In genomic region chr20:19867940-19868371, GRCh38 we compare ENCODE assay signal across 17 cellular contexts.
DNase-seq lines count a peak whose midpoint lies in the region; ATAC-seq and TF ChIP-seq lines count a peak whose summit lies in the region.
"Had no signal": no experiment of that assay in that cellular context is flagged by ENCODE, and none has a peak within 500 bp of the region (broad histone marks: within the 10 kb centered on the region; RNA-seq: fewer than 3 reads in every experiment).

No MANE protein-coding gene starts in this region.

- H3K27me3 ChIP-seq in psoas muscle (ENCODE audit: insufficient read depth in 3 of 3, low read length in 2 of 3), result no peaks in the 10 kb centered on the region

- intact Hi-C loops in CD14-positive monocyte (cut with micrococcal nuclease), result loop anchor here in 1 of 2 donors (5.0 kb wide), 2 partner anchors 41 to 69 kb away; no protein-coding TSS in a partner anchor
- intact Hi-C loops in left ventricle myocardium superior (cut with micrococcal nuclease), result no loop called here
- intact Hi-C loops in psoas muscle (cut with DNase I), result no loop called here

- peaks cover 32 to 46% of the 10 kb centered on the region in 2 donors for H3K36me3 Mint-ChIP-seq in CD14-positive monocyte
- H3K36me3 Mint-ChIP-seq: activated CD4-positive, alpha-beta memory T cell treated with anti-CD3 and anti-CD28 coated beads for 36 hours; CD8-positive, alpha-beta T cell had no signal

- WGBS in psoas muscle, 3 donors, result 83 to 91% (median 86%) methylated on average over 13 of the region's 13 CpGs

- peaks cover 29% of the 10 kb centered on the region for H3K4me1 Mint-ChIP-seq in CD14-positive monocyte

- H3K36me3 ChIP-seq in psoas muscle (ENCODE audit: insufficient read depth in 1 of 2, low read depth in 1 of 2), result peaks cover 0 to 23% of the 10 kb centered on the region in 2 donors

- ATAC-seq in left ventricle myocardium superior, result peak; percentile 57
- no peak for ATAC-seq in psoas muscle
- ATAC-seq in HG03354 (IDR thresholded peaks at IDR 0.05; ENCODE audit: poor library complexity, severe bottlenecking, unreplicated experiment), result no peak
- ATAC-seq in GM18519 (IDR thresholded peaks at IDR 0.05; ENCODE audit: low FRiP score, unreplicated experiment), result no peak
- no peak for ATAC-seq in SK-N-SH treated with all-trans-retinoic acid at 6 μM for 48 hours
- ATAC-seq: CD8-positive, alpha-beta T cell had no signal

- DNase-seq in CD14-positive monocyte (ENCODE audit: low spot score) (peak; percentile 79), NOMO-1 treated with DMSO at 0.1 percent for 48 hours (lab: John Stamatoyannopoulos, UW; ENCODE audit: unreplicated experiment) (peak; percentile 85), left ventricle myocardium superior (peak; percentile 51), psoas muscle (peak; percentile 41 to 61)
- no peak for DNase-seq in activated CD4-positive, CD25-positive, alpha-beta regulatory T cell treated with anti-CD3 and anti-CD28 coated beads, Interleukin-2, amount 50 U/mL, for 72 hours
- DNase-seq: activated CD4-positive, alpha-beta memory T cell treated with anti-CD3 and anti-CD28 coated beads for 36 hours; activated effector memory CD4-positive, alpha-beta T cell treated with Interleukin-2 at 50 U/mL for 16 hours; CD8-positive, alpha-beta T cell; NCI-H1930; NCI-H524 treated with DMSO at 0.1 percent for 48 hours; stimulated activated CD4-positive, alpha-beta T cell treated with anti-CD3 and anti-CD28 coated beads, Interleukin-4, amount 100 ng/mL, for 24 hours; T1000 had no signal

- H3K9me3 ChIP-seq in psoas muscle, result no peaks in the 10 kb centered on the region

- H3K27me3 Mint-ChIP-seq in CD14-positive monocyte (ENCODE audit: low read depth in 3 of 3), result peaks cover 0 to 5% (median 0%) of the 10 kb centered on the region in 3 donors
- H3K27me3 Mint-ChIP-seq: type B pancreatic cell had no signal

- H3K27ac Mint-ChIP-seq in CD14-positive monocyte, result peak overlapping the region; percentile 89 to 99 (median 98)
- H3K27ac Mint-ChIP-seq: activated CD4-positive, alpha-beta memory T cell treated with anti-CD3 and anti-CD28 coated beads for 36 hours; CD8-positive, alpha-beta T cell; type B pancreatic cell had no signal

- H3K4me3 ChIP-seq in psoas muscle, result no peak overlapping the region

- TF ChIP-seq CTCF in CD14-positive monocyte (IDR thresholded peaks at IDR 0.05) (no peak), psoas muscle (IDR thresholded peaks at IDR 0.05) (no peak)

- H3K9me3 Mint-ChIP-seq in CD14-positive monocyte, result peaks cover 14 to 19% (median 17%) of the 10 kb centered on the region in 7 donors
- H3K9me3 Mint-ChIP-seq: activated CD4-positive, alpha-beta memory T cell treated with anti-CD3 and anti-CD28 coated beads for 36 hours; CD8-positive, alpha-beta T cell had no signal

- H3K4me1 ChIP-seq in psoas muscle, result no peaks in the 10 kb centered on the region

- H3K4me3 Mint-ChIP-seq in CD14-positive monocyte, result peak overlapping the region; percentile 29 to 62
- H3K4me3 Mint-ChIP-seq: activated CD4-positive, alpha-beta memory T cell treated with anti-CD3 and anti-CD28 coated beads for 36 hours; CD8-positive, alpha-beta T cell; type B pancreatic cell had no signal

- H3K27ac ChIP-seq in psoas muscle, result no peak overlapping the region
- H3K27ac ChIP-seq: KMS-11 had no signal

TF ChIP-seq in SK-N-SH treated with all-trans-retinoic acid at 6 μM for 48 hours, 23 proteins besides CTCF, POLR2A, EP300 and RAD21:
- TF ChIP-seq BACH2 (CRISPR knock-in tag; IDR thresholded peaks at IDR 0.05; ENCODE audit: borderline replicate concordance) (no peak), GLIS3 (CRISPR knock-in tag; IDR thresholded peaks at IDR 0.05) (no peak), RARB (CRISPR knock-in tag; IDR thresholded peaks at IDR 0.05) (no peak), PPARA (CRISPR knock-in tag; IDR thresholded peaks at IDR 0.05; ENCODE audit: borderline replicate concordance) (no peak), TCF4 (CRISPR knock-in tag; IDR thresholded peaks at IDR 0.05; ENCODE audit: borderline replicate concordance) (no peak), TOX (CRISPR knock-in tag; IDR thresholded peaks at IDR 0.05; ENCODE audit: borderline replicate concordance) (no peak), CSRNP3 (CRISPR knock-in tag; IDR thresholded peaks at IDR 0.05) (no peak), ZFP30 (CRISPR knock-in tag; IDR thresholded peaks at IDR 0.05) (no peak), ZC3H10 (CRISPR knock-in tag; IDR thresholded peaks at IDR 0.05) (no peak), ISL1 (CRISPR knock-in tag; IDR thresholded peaks at IDR 0.05) (no peak), SNAI2 (CRISPR knock-in tag; IDR thresholded peaks at IDR 0.05) (no peak), ZFP3 (CRISPR knock-in tag; IDR thresholded peaks at IDR 0.05) (no peak), ESRRG (CRISPR knock-in tag; IDR thresholded peaks at IDR 0.05) (no peak), CREB5 (CRISPR knock-in tag; IDR thresholded peaks at IDR 0.05; ENCODE audit: low read depth) (no peak), ZNF565 (CRISPR knock-in tag; conservative IDR thresholded peaks at IDR 0.05; ENCODE audit: low read depth) (no peak), ARNTL (CRISPR knock-in tag; IDR thresholded peaks at IDR 0.05; ENCODE audit: borderline replicate concordance, low read depth) (no peak), ZNF70 (CRISPR knock-in tag; IDR thresholded peaks at IDR 0.05) (no peak)
- TF ChIP-seq, protein P1, sequence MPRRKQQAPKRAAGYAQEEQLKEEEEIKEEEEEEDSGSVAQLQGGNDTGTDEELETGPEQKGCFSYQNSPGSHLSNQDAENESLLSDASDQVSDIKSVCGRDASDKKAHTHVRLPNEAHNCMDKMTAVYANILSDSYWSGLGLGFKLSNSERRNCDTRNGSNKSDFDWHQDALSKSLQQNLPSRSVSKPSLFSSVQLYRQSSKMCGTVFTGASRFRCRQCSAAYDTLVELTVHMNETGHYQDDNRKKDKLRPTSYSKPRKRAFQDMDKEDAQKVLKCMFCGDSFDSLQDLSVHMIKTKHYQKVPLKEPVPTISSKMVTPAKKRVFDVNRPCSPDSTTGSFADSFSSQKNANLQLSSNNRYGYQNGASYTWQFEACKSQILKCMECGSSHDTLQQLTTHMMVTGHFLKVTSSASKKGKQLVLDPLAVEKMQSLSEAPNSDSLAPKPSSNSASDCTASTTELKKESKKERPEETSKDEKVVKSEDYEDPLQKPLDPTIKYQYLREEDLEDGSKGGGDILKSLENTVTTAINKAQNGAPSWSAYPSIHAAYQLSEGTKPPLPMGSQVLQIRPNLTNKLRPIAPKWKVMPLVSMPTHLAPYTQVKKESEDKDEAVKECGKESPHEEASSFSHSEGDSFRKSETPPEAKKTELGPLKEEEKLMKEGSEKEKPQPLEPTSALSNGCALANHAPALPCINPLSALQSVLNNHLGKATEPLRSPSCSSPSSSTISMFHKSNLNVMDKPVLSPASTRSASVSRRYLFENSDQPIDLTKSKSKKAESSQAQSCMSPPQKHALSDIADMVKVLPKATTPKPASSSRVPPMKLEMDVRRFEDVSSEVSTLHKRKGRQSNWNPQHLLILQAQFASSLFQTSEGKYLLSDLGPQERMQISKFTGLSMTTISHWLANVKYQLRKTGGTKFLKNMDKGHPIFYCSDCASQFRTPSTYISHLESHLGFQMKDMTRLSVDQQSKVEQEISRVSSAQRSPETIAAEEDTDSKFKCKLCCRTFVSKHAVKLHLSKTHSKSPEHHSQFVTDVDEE (CRISPR knock-in tag; IDR thresholded peaks at IDR 0.05), result no peak
- TF ChIP-seq, protein P2, sequence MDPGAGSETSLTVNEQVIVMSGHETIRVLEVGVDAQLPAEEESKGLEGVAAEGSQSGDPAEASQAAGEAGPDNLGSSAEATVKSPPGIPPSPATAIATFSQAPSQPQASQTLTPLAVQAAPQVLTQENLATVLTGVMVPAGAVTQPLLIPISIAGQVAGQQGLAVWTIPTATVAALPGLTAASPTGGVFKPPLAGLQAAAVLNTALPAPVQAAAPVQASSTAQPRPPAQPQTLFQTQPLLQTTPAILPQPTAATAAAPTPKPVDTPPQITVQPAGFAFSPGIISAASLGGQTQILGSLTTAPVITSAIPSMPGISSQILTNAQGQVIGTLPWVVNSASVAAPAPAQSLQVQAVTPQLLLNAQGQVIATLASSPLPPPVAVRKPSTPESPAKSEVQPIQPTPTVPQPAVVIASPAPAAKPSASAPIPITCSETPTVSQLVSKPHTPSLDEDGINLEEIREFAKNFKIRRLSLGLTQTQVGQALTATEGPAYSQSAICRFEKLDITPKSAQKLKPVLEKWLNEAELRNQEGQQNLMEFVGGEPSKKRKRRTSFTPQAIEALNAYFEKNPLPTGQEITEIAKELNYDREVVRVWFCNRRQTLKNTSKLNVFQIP (CRISPR knock-in tag; IDR thresholded peaks at IDR 0.05; ENCODE audit: borderline replicate concordance, low read depth), result no peak
TF ChIP-seq in SK-N-SH treated with all-trans-retinoic acid at 6 μM for 48 hours: peak in this region for 0.
